ENCODE assay signal across 16 cellular contexts in the genomic region with DNA sequence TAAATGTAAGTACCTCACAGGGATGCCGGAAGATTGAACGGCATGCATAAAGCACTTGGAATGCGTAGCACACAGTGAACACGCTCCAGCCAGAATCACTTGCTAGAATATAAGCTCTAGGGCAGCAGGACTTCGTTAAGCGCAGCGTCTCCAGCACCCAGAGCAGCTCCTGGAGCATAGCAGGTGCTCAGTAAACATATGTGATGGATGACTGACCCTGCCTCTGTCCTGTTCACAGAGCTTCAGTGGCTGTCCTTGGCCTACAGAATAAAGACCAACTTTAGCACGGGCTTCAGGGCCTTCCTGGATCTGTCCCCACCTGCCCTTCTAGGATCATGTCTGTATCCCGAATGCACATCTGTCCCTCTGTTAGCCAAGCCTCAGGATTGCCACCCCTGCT. TPM values are rescaled to one million over a fixed set of nuclear protein-coding genes. Genes with fewer than 3 reads are reported as not detected.
DNase-seq lines count a peak whose midpoint lies in the region; ATAC-seq and TF ChIP-seq lines count a peak whose summit lies in the region.
"Had no signal": no experiment of that assay in that cellular context is flagged by ENCODE, and none has a peak within 500 bp of the region (broad histone marks: within the 10 kb centered on the region; RNA-seq: fewer than 3 reads in every experiment).

No MANE protein-coding gene starts in this region.

- H2AFZ ChIP-seq in OCI-LY7 (ENCODE audit: low read length) = no peak overlapping the region

- intact Hi-C loops in OCI-LY7 (cut with micrococcal nuclease; ENCODE audit: unreplicated experiment) = no loop called here

- no peaks in the 10 kb centered on the region for H3K27me3 Mint-ChIP-seq in naive thymus-derived CD8-positive, alpha-beta T cell
- H3K27me3 Mint-ChIP-seq: CD4-positive, alpha-beta memory T cell had no signal

- H3K4me1 ChIP-seq in OCI-LY7 (ENCODE audit: insufficient read depth, low read length, poor library complexity, severe bottlenecking) = peaks cover 57% of the 10 kb centered on the region

- DNase-seq in SHP77 (lab: John Stamatoyannopoulos, UW) (peak; percentile 33 to 50), SHP77 treated with DMSO at 0.1 percent for 48 hours (lab: John Stamatoyannopoulos, UW) (no peak), COLO668 (lab: John Stamatoyannopoulos, UW; ENCODE audit: unreplicated experiment) (peak; percentile 23), OCI-LY7 (ENCODE audit: low spot score) (no peak), NCI-H774 (lab: John Stamatoyannopoulos, UW) (no peak)
- DNase-seq in naive thymus-derived CD8-positive, alpha-beta T cell = no peak
- DNase-seq in stimulated activated CD4-positive, alpha-beta T cell treated with anti-CD3 and anti-CD28 coated beads, Interleukin-2, amount 100 ng/mL, for 24 hours = no peak
- DNase-seq in activated naive CD4-positive, alpha-beta T cell treated with Interleukin-2 at 50 U/mL for 16 hours = no peak
- DNase-seq: CD4-positive, alpha-beta memory T cell; NCI-H1694; NCI-H2107; NCI-H226; NCI-H526 treated with DMSO at 0.1 percent for 48 hours; SIG-M5 had no signal

- peaks cover 92% of the 10 kb centered on the region for H3K79me2 ChIP-seq in OCI-LY7 (ENCODE audit: insufficient read depth, low read depth, low read length)

- peaks cover 0 to 42% (median 0%) of the 10 kb centered on the region in 3 donors for H3K36me3 Mint-ChIP-seq in naive thymus-derived CD8-positive, alpha-beta T cell

- peak overlapping the region; percentile 30; the same call in 1 of the 2 replicates for H3K4me2 ChIP-seq in OCI-LY7 (ENCODE audit: low read length)

- H4K20me1 ChIP-seq in OCI-LY7 (ENCODE audit: insufficient read depth, low read length) = peaks cover 36% of the 10 kb centered on the region

- POLR2A ChIA-PET in OCI-LY7 (lab: Charles Lee) = no interaction called here
- POLR2A ChIA-PET in naive thymus-derived CD8-positive, alpha-beta T cell (lab: Charles Lee) = no interaction called here

- H3K9me2 ChIP-seq in OCI-LY7 (ENCODE audit: insufficient read depth, low read length) = no peaks in the 10 kb centered on the region

- ATAC-seq in naive thymus-derived CD8-positive, alpha-beta T cell = no peak
- ATAC-seq: A549, Panc1 had no signal

- no peak overlapping the region for H3K27ac ChIP-seq in OCI-LY7 (ENCODE audit: low read depth, low read length, poor library complexity, severe bottlenecking)

- CTCF ChIA-PET in OCI-LY7 (lab: Charles Lee; ENCODE audit: unreplicated experiment) = no interaction called here

- peaks cover 41 to 85% (median 72%) of the 10 kb centered on the region in 4 donors for H3K4me1 Mint-ChIP-seq in naive thymus-derived CD8-positive, alpha-beta T cell

- peak overlapping the region in 8 of 10 donors; percentile 17 to 90 (median 68) for H3K27ac Mint-ChIP-seq in naive thymus-derived CD8-positive, alpha-beta T cell

- peaks cover 84% of the 10 kb centered on the region for H3K36me3 ChIP-seq in OCI-LY7 (ENCODE audit: insufficient read depth, low read length)

- no peaks in the 10 kb centered on the region for H3K9me3 Mint-ChIP-seq in naive thymus-derived CD8-positive, alpha-beta T cell
- H3K9me3 Mint-ChIP-seq: CD4-positive, alpha-beta memory T cell had no signal

- H3K9me3 ChIP-seq in OCI-LY7 (ENCODE audit: low read length) = no peaks in the 10 kb centered on the region
- H3K9me3 ChIP-seq: A549 had no signal

- H3K4me3 Mint-ChIP-seq in naive thymus-derived CD8-positive, alpha-beta T cell = peak overlapping the region in 1 of 10 donors; percentile 30
- H3K4me3 Mint-ChIP-seq: CD4-positive, alpha-beta memory T cell had no signal

- BruUV-seq in OCI-LY7 (replicated peaks; lab: Mats Ljungman, UMichigan) = no TSS peak

- TF ChIP-seq CTCF in OCI-LY7 (conservative IDR thresholded peaks at IDR 0.05; ENCODE audit: low read length) = no peak

- no peak overlapping the region for H3K4me3 ChIP-seq in OCI-LY7 (ENCODE audit: low read depth, low read length, poor library complexity, severe bottlenecking)
- H3K4me3 ChIP-seq: A549 had no signal

RNA-seq across cellular contexts. Expression of gene ATP2A3, which starts 6.0 kb away (rescaled TPM):
- 84.0 and 108 TPM in 2 replicates for total RNA-seq in OCI-LY7 (2014; rRNA removed; shearing (Covaris generic))
- 322 and 353 TPM in 2 replicates for total RNA-seq in OCI-LY7 (2022)
- total RNA-seq in naive thymus-derived CD8-positive, alpha-beta T cell = 100 to 1,000 TPM; 140 to 144 TPM
- polyA plus RNA-seq in naive thymus-derived CD8-positive, alpha-beta T cell = 10 to 100 TPM; 37.4 to 71.3 (median 47.7) TPM

RNA-seq across cellular contexts. Expression of gene P2RX1, which starts 41.9 kb away (rescaled TPM):
- 0.41 and 0.69 TPM in 2 replicates for total RNA-seq in OCI-LY7 (2014; rRNA removed; shearing (Covaris generic))
- total RNA-seq in OCI-LY7 (2022) = 3.3 and 4.5 TPM in 2 replicates
- total RNA-seq in naive thymus-derived CD8-positive, alpha-beta T cell = 1 to 10 TPM; 1.1 to 1.6 TPM
- polyA plus RNA-seq in naive thymus-derived CD8-positive, alpha-beta T cell = not detected
- total RNA-seq: CD4-positive, alpha-beta memory T cell had no signal
- polyA plus RNA-seq: CD4-positive, alpha-beta memory T cell had no signal

Comparison
In these comparisons a context has a peak if more than half of its experiments do, and no peak if none do; other contexts are left out.
1. DNase-seq: peak in SHP77 (2 of 2) and COLO668 (single experiment); none in SHP77 treated with DMSO at 0.1 percent for 48 hours (single experiment), OCI-LY7 (single experiment), naive thymus-derived CD8-positive, alpha-beta T cell (0 of 10), stimulated activated CD4-positive, alpha-beta T cell treated with anti-CD3 and anti-CD28 coated beads, Interleukin-2, amount 100 ng/mL, for 24 hours (0 of 2), NCI-H774 (single experiment) and activated naive CD4-positive, alpha-beta T cell treated with Interleukin-2 at 50 U/mL for 16 hours (single experiment).